33 cellular contexts compared by ENCODE assay signal in the genomic region with DNA sequence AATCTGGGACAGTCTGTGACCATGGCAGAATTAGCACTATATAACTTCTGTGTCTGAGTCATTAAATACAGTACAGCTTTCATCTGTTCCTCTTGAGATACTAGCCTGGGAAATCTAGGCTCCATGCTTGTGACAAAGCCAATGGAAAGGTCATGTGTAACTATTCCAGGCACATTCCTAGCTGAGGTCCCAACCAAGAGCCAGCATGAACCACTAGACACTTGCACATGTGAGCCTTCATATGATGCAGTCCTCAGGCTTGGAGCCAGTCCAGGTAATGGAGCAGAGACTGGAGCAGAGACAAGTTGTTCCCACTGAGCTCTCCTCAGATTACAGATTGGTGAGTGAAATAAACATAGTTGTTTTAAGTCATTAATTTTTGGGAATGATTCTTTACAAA.
A peak's percentile ranks its signal among the peaks of the same experiment; 100 is the strongest.
DNase-seq lines count a peak whose midpoint lies in the region; ATAC-seq and TF ChIP-seq lines count a peak whose summit lies in the region.
"Had no signal": no experiment of that assay in that cellular context is flagged by ENCODE, and none has a peak within 500 bp of the region (broad histone marks: within the 10 kb centered on the region; RNA-seq: fewer than 3 reads in every experiment).

No MANE protein-coding gene starts in this region.

- CTCF ChIA-PET in MCF 10A (lab: Yijun Ruan, JAX), result no interaction called here
- CTCF ChIA-PET in mammary epithelial cell (lab: Charles Lee; ENCODE audit: low non-redundant PET), result no interaction called here

- intact Hi-C loops in MCF 10A (cut with micrococcal nuclease) (no loop called here), mammary epithelial cell (cut with micrococcal nuclease) (no loop called here), left cardiac atrium (cut with DNase I) (no loop called here), prostate gland (cut with DNase I) (no loop called here)

- H3K27me3 ChIP-seq in mammary epithelial cell (ENCODE audit: insufficient read depth, low read length) (no peaks in the 10 kb centered on the region), prostate gland (replicated peaks; ENCODE audit: insufficient read depth) (no peaks in the 10 kb centered on the region), MM.1S (replicated peaks; ENCODE audit: insufficient read depth, low read length) (no peaks in the 10 kb centered on the region)
- H3K27me3 ChIP-seq: cardiac muscle cell, colonic mucosa, MG63 had no signal

- no peaks in the 10 kb centered on the region for H3K4me1 Mint-ChIP-seq in MCF 10A (ENCODE audit: insufficient read depth, unreplicated experiment)
- H3K4me1 Mint-ChIP-seq: activated B cell treated with CpG ODN at 0.5 μM for 24 hours; activated naive CD8-positive, alpha-beta T cell treated with anti-CD3 and anti-CD28 coated beads, Interleukin-2, amount 10 ng/mL, durations not matched to agents 7 days and 5 days; CD4-positive, CD25-positive, alpha-beta regulatory T cell; immature natural killer cell; naive B cell had no signal

- no peaks in the 10 kb centered on the region for H3K27me3 Mint-ChIP-seq in MCF 10A (ENCODE audit: insufficient read depth, unreplicated experiment)
- H3K27me3 Mint-ChIP-seq: activated B cell treated with CpG ODN at 0.5 μM for 24 hours; activated naive CD8-positive, alpha-beta T cell treated with anti-CD3 and anti-CD28 coated beads, Interleukin-2, amount 10 ng/mL, durations not matched to agents 7 days and 5 days; activated T-cell treated with anti-CD3 and anti-CD28 coated beads, Interleukin-2, amount 50 U/mL, for 24 hours; CD4-positive, CD25-positive, alpha-beta regulatory T cell; naive B cell had no signal

- H3K9me3 Mint-ChIP-seq in MCF 10A (ENCODE audit: unreplicated experiment), result no peaks in the 10 kb centered on the region

- no peaks in the 10 kb centered on the region for H3K9me2 ChIP-seq in MM.1S (replicated peaks; ENCODE audit: insufficient read depth, low read length)
- H3K9me2 ChIP-seq: SK-N-SH had no signal

- H3F3A ChIP-seq in MM.1S (ENCODE audit: insufficient read depth, low read length), result no peaks in the 10 kb centered on the region

- dilution Hi-C loops in mammary epithelial cell (cut with HindIII; ENCODE audit: low sequenced_read_pairs), result no loop called here

- H3K36me3 ChIP-seq in mammary epithelial cell (ENCODE audit: insufficient read depth, low read length) (no peaks in the 10 kb centered on the region), prostate gland (no peaks in the 10 kb centered on the region), MM.1S (replicated peaks; ENCODE audit: insufficient read depth, low read length) (no peaks in the 10 kb centered on the region)
- H3K36me3 ChIP-seq: cardiac muscle cell, colonic mucosa, MG63 had no signal

- no peaks in the 10 kb centered on the region for H3K9me3 ChIP-seq in mammary epithelial cell (replicated peaks; ENCODE audit: insufficient read depth, low read length)
- H3K9me3 ChIP-seq in prostate gland, result no peaks in the 10 kb centered on the region
- H3K9me3 ChIP-seq in MM.1S (replicated peaks; ENCODE audit: insufficient read depth, low read length), result no peaks in the 10 kb centered on the region
- H3K9me3 ChIP-seq: A549, colonic mucosa, MG63, SK-N-SH had no signal

- H3K9ac ChIP-seq in mammary epithelial cell (ENCODE audit: insufficient read depth, low read length), result no peak overlapping the region
- H3K9ac ChIP-seq in MM.1S (ENCODE audit: low read length), result no peak overlapping the region
- H3K9ac ChIP-seq: SK-N-SH had no signal

- in situ Hi-C loops in mammary epithelial cell (cut with MboI; ENCODE audit: low sequenced_read_pairs in 2 of 2) (no loop called here), GM13977 (cut with MboI; ENCODE audit: low pct_unique_long_range_greater_than_20kb, low sequenced_read_pairs, unreplicated experiment) (no loop called here)

- H4K20me1 ChIP-seq in mammary epithelial cell (ENCODE audit: insufficient read depth, low read length) (no peaks in the 10 kb centered on the region), MM.1S (ENCODE audit: insufficient read depth, low read length) (no peaks in the 10 kb centered on the region)

- H3K4me1 ChIP-seq in mammary epithelial cell (ENCODE audit: insufficient read depth, low read length) (no peaks in the 10 kb centered on the region), prostate gland (replicated peaks) (no peaks in the 10 kb centered on the region), MM.1S (ENCODE audit: low read length) (no peaks in the 10 kb centered on the region)
- H3K4me1 ChIP-seq: A549, colonic mucosa had no signal

- ATAC-seq in left cardiac atrium (peak; percentile 78 to 81), GM18505 (IDR thresholded peaks at IDR 0.05; ENCODE audit: unreplicated experiment) (no peak)
- ATAC-seq: A549, left colon had no signal

- no peak overlapping the region for H3K27ac Mint-ChIP-seq in MCF 10A (ENCODE audit: low read depth, unreplicated experiment)
- H3K27ac Mint-ChIP-seq: activated B cell treated with CpG ODN at 0.5 μM for 24 hours; activated naive CD8-positive, alpha-beta T cell treated with anti-CD3 and anti-CD28 coated beads, Interleukin-2, amount 10 ng/mL, durations not matched to agents 7 days and 5 days; activated T-cell treated with anti-CD3 and anti-CD28 coated beads, Interleukin-2, amount 50 U/mL, for 24 hours; CD4-positive, CD25-positive, alpha-beta regulatory T cell; immature natural killer cell; naive B cell had no signal

- H3K4me3 ChIP-seq in mammary epithelial cell (replicated peaks in 1 of 3; ENCODE audit: insufficient read depth in 1 of 3, low read depth in 2 of 3, low read length in 3 of 3) (no peak overlapping the region), prostate gland (no peak overlapping the region), MM.1S (ENCODE audit: low read length) (no peak overlapping the region)
- H3K4me3 ChIP-seq: A549, cardiac muscle cell, colonic mucosa, MG63 had no signal

- H3K4me3 Mint-ChIP-seq in MCF 10A (ENCODE audit: unreplicated experiment), result no peak overlapping the region
- H3K4me3 Mint-ChIP-seq: activated B cell treated with CpG ODN at 0.5 μM for 24 hours; activated naive CD8-positive, alpha-beta T cell treated with anti-CD3 and anti-CD28 coated beads, Interleukin-2, amount 10 ng/mL, durations not matched to agents 7 days and 5 days; activated T-cell treated with anti-CD3 and anti-CD28 coated beads, Interleukin-2, amount 50 U/mL, for 24 hours; CD4-positive, CD25-positive, alpha-beta regulatory T cell; immature natural killer cell; naive B cell had no signal

- POLR2A ChIA-PET in MCF 10A (lab: Yijun Ruan, JAX), result interaction anchor here (0.6 kb wide), 1 partner anchor 22 kb away, joined by 3 read pairs; no protein-coding TSS in a partner anchor

- H3K4me2 ChIP-seq in mammary epithelial cell (ENCODE audit: insufficient read depth, low read depth, low read length) (no peak overlapping the region), MM.1S (ENCODE audit: low read depth, low read length) (no peak overlapping the region)
- H3K4me2 ChIP-seq: A549, SK-N-SH had no signal

- H3K27ac ChIP-seq in mammary epithelial cell (ENCODE audit: insufficient read depth, low read depth, low read length) (no peak overlapping the region), prostate gland (no peak overlapping the region), MM.1S (ENCODE audit: low read length) (no peak overlapping the region)
- H3K27ac ChIP-seq: A549, cardiac muscle cell, colonic mucosa had no signal

- peak; percentile 9 for DNase-seq in MCF 10A (ENCODE audit: unreplicated experiment)
- DNase-seq in mammary epithelial cell, result no peak
- DNase-seq in left cardiac atrium, result peak; percentile 71
- peak; percentile 4 for DNase-seq in prostate gland (ENCODE audit: low spot score)
- DNase-seq in MM.1S, result no peak
- DNase-seq in GM13977 (ENCODE audit: low spot score), result no peak
- no peak for DNase-seq in NCI-H2029 (lab: John Stamatoyannopoulos, UW)
- DNase-seq: activated B cell treated with CpG ODN at 0.5 μM for 24 hours; activated CD4-positive, alpha-beta T cell treated with anti-CD3 and anti-CD28 coated beads, Interleukin-2, amount 50 U/mL, for 1 hour; activated effector memory CD4-positive, alpha-beta T cell treated with anti-CD3 and anti-CD28 coated beads, Interleukin-2, amount 50 U/mL, for 16 hours; activated naive CD8-positive, alpha-beta T cell treated with anti-CD3 and anti-CD28 coated beads, Interleukin-2, amount 10 ng/mL, durations not matched to agents 7 days and 5 days; activated T-cell treated with anti-CD3 and anti-CD28 coated beads, Interleukin-2, amount 50 U/mL, for 24 hours; aorta; Calu3; CD4-positive, CD25-positive, alpha-beta regulatory T cell; colonic mucosa; DND-41; effector CD4-positive, alpha-beta T cell; immature natural killer cell; KG1; left colon; MG63; naive B cell; NCI-H1105 treated with DMSO at 0.1 percent for 48 hours; NCI-H1930; NCI-H774; OCI-M1; SK-N-SH; small intestine; stimulated activated naive CD4-positive, alpha-beta T cell had no signal

- BruUV-seq in MCF 10A (replicated peaks; lab: Mats Ljungman, UMichigan) (no TSS peak), mammary epithelial cell (replicated peaks; lab: Mats Ljungman, UMichigan) (no TSS peak)

- no peak overlapping the region for H2AFZ ChIP-seq in mammary epithelial cell (ENCODE audit: low read depth, low read length)
- H2AFZ ChIP-seq in MM.1S (ENCODE audit: low read length), result no peak overlapping the region

- H3K79me2 ChIP-seq in mammary epithelial cell (ENCODE audit: insufficient read depth, low read length) (no peaks in the 10 kb centered on the region), MM.1S (ENCODE audit: low read length) (no peaks in the 10 kb centered on the region)

- no peak for TF ChIP-seq POLR2A in prostate gland (IDR thresholded peaks at IDR 0.05)
- TF ChIP-seq POLR2A in GM18505 (IDR thresholded peaks at IDR 0.05; ENCODE audit: borderline replicate concordance, extremely low read depth, insufficient read depth, insufficient read length), result no peak

- TF ChIP-seq CTCF in MCF 10A (IDR thresholded peaks at IDR 0.05; ENCODE audit: unreplicated experiment) (no peak), mammary epithelial cell (conservative IDR thresholded peaks at IDR 0.05 in 1 of 2, IDR thresholded peaks at IDR 0.05 in 1 of 2; ENCODE audit: extremely low read depth in 1 of 2, insufficient read depth in 1 of 2, low read depth in 1 of 2, low read length in 2 of 2) (no peak), prostate gland (IDR thresholded peaks at IDR 0.05) (no peak), MM.1S (IDR thresholded peaks at IDR 0.05; ENCODE audit: low read length) (no peak), GM13977 (IDR thresholded peaks at IDR 0.05; ENCODE audit: extremely low read depth, insufficient read depth, missing control alignments) (no peak)

- H3K36me3 Mint-ChIP-seq in MCF 10A (ENCODE audit: insufficient read depth, unreplicated experiment), result no peaks in the 10 kb centered on the region
- H3K36me3 Mint-ChIP-seq: activated naive CD8-positive, alpha-beta T cell treated with anti-CD3 and anti-CD28 coated beads, Interleukin-2, amount 10 ng/mL, durations not matched to agents 7 days and 5 days; CD4-positive, CD25-positive, alpha-beta regulatory T cell; naive B cell had no signal

Comparison
In these comparisons a context has a peak if more than half of its experiments do, and no peak if none do; other contexts are left out.
1. DNase-seq: peak in MCF 10A (single experiment), left cardiac atrium (single experiment) and prostate gland (single experiment); none in mammary epithelial cell (single experiment), MM.1S (single experiment), GM13977 (single experiment) and NCI-H2029 (single experiment).